ENCODE assay signal across 9 cellular contexts in genomic region chr19:48962849-48963165, GRCh38. TPM values are rescaled to one million over a fixed set of nuclear protein-coding genes. Genes with fewer than 3 reads are reported as not detected.
DNase-seq lines count a peak whose midpoint lies in the region; ATAC-seq and TF ChIP-seq lines count a peak whose summit lies in the region.
"Had no signal": no experiment of that assay in that cellular context is flagged by ENCODE, and none has a peak within 500 bp of the region (broad histone marks: within the 10 kb centered on the region; RNA-seq: fewer than 3 reads in every experiment).

No MANE protein-coding gene starts in this region.

- H3K9ac ChIP-seq in PC-3 (ENCODE audit: low read length) = no peak overlapping the region

- H3K4me2 ChIP-seq in PC-3 (ENCODE audit: low read length) = no peak overlapping the region

- H3K9me3 Mint-ChIP-seq in activated CD4-positive, alpha-beta T cell treated with anti-CD3 and anti-CD28 coated beads, Interleukin-2, amount 10 ng/mL, durations not matched to agents 7 days and 5 days = no peaks in the 10 kb centered on the region
- H3K9me3 Mint-ChIP-seq in activated naive CD4-positive, alpha-beta T cell treated with anti-CD3 and anti-CD28 coated beads, Interleukin-2, amount 50 U/mL, for 72 hours = no peaks in the 10 kb centered on the region

- H3K27me3 ChIP-seq in lung (ENCODE audit: control insufficient read depth, insufficient read depth) = no peaks in the 10 kb centered on the region
- no peaks in the 10 kb centered on the region for H3K27me3 ChIP-seq in thoracic aorta (replicated peaks; ENCODE audit: insufficient read depth)
- no peaks in the 10 kb centered on the region for H3K27me3 ChIP-seq in PC-3 (ENCODE audit: low read length)

- peaks cover 14% of the 10 kb centered on the region for H3K79me2 ChIP-seq in PC-3 (ENCODE audit: low read length)

- H3K27ac Mint-ChIP-seq in activated CD4-positive, alpha-beta T cell treated with anti-CD3 and anti-CD28 coated beads, Interleukin-2, amount 10 ng/mL, durations not matched to agents 7 days and 5 days = peak overlapping the region; percentile 97
- peak overlapping the region; percentile 94 to 96 for H3K27ac Mint-ChIP-seq in activated naive CD4-positive, alpha-beta T cell treated with anti-CD3 and anti-CD28 coated beads, Interleukin-2, amount 50 U/mL, for 72 hours

- H3K4me3 ChIP-seq in lung = no peak overlapping the region
- no peak overlapping the region for H3K4me3 ChIP-seq in thoracic aorta
- H3K4me3 ChIP-seq in PC-3 (ENCODE audit: low read length) = no peak overlapping the region

- ATAC-seq in activated naive CD4-positive, alpha-beta T cell treated with anti-CD3 and anti-CD28 coated beads, Interleukin-2, amount 50 U/mL, for 72 hours = no peak
- ATAC-seq in lung (ENCODE audit: insufficient read depth, low FRiP score) = no peak
- no peak for ATAC-seq in thoracic aorta (ENCODE audit: insufficient number of reproducible peaks, low FRiP score, low read depth)
- ATAC-seq in HG03039 (IDR thresholded peaks at IDR 0.05; ENCODE audit: unreplicated experiment) = no peak
- ATAC-seq in PC-3 = no peak

- CTCF ChIA-PET in activated CD4-positive, alpha-beta T cell treated with anti-CD3 and anti-CD28 coated beads, Interleukin-2, amount 10 ng/mL, durations not matched to agents 7 days and 5 days (lab: Charles Lee) = interaction anchor here (0.7 to 3.5 kb wide), 2 partner anchors 8 to 15 kb away, joined by 3 to 15 read pairs; no protein-coding TSS in a partner anchor
- CTCF ChIA-PET in PC-3 (lab: Charles Lee) = no interaction called here

- peaks cover 5% of the 10 kb centered on the region for H3F3A ChIP-seq in PC-3 (ENCODE audit: low read length, unreplicated experiment)

- peaks cover 45% of the 10 kb centered on the region for H3K36me3 Mint-ChIP-seq in activated CD4-positive, alpha-beta T cell treated with anti-CD3 and anti-CD28 coated beads, Interleukin-2, amount 10 ng/mL, durations not matched to agents 7 days and 5 days (ENCODE audit: low read depth)
- H3K36me3 Mint-ChIP-seq in activated naive CD4-positive, alpha-beta T cell treated with anti-CD3 and anti-CD28 coated beads, Interleukin-2, amount 50 U/mL, for 72 hours = peaks cover 22 to 28% of the 10 kb centered on the region in 2 donors

- no peak for DNase-seq in activated CD4-positive, alpha-beta T cell treated with anti-CD3 and anti-CD28 coated beads, Interleukin-2, amount 10 ng/mL, durations not matched to agents 7 days and 5 days
- no peak for DNase-seq in activated CD4-positive, alpha-beta T cell treated with anti-CD3 and anti-CD28 coated beads for 48 hours
- no peak for DNase-seq in activated naive CD4-positive, alpha-beta T cell treated with anti-CD3 and anti-CD28 coated beads, Interleukin-2, amount 50 U/mL, for 72 hours (ENCODE audit: low spot score in 2 of 2)
- DNase-seq in lung (ENCODE audit: low spot score) (no peak), thoracic aorta (ENCODE audit: low spot score) (no peak), KG1 (lab: John Stamatoyannopoulos, UW) (no peak), PC-3 (no peak)
- DNase-seq: NCI-H2107 had no signal

- WGBS in lung, 2 donors = 27 to 40% methylated on average over 7 of the region's 7 CpGs

- H3K36me3 ChIP-seq in lung (ENCODE audit: control insufficient read depth in 2 of 2, insufficient read depth in 2 of 2, low read length in 2 of 2) (peaks cover 0 to 9% of the 10 kb centered on the region in 2 donors), thoracic aorta (peaks cover 9% of the 10 kb centered on the region), PC-3 (ENCODE audit: low read depth, low read length) (peaks cover 7% of the 10 kb centered on the region; the same call in 1 of the 2 replicates)

- H2AFZ ChIP-seq in PC-3 (ENCODE audit: low read length) = no peak overlapping the region

- TF ChIP-seq CTCF in lung (IDR thresholded peaks at IDR 0.05; ENCODE audit: control extremely low read depth, extremely low read depth) (no peak), thoracic aorta (IDR thresholded peaks at IDR 0.05) (no peak), PC-3 (conservative IDR thresholded peaks at IDR 0.05; ENCODE audit: low read depth, low read length) (no peak)

- no peaks in the 10 kb centered on the region for H3K9me2 ChIP-seq in PC-3 (replicated peaks; ENCODE audit: low read length)

- H3K27ac ChIP-seq in lung (ENCODE audit: low read depth in 1 of 2, low read length in 1 of 2) = peak overlapping the region; percentile 1 to 92
- H3K27ac ChIP-seq in thoracic aorta = peak overlapping the region; percentile 95 to 98
- no peak overlapping the region for H3K27ac ChIP-seq in PC-3 (ENCODE audit: low read length)

- H3K4me1 Mint-ChIP-seq in activated CD4-positive, alpha-beta T cell treated with anti-CD3 and anti-CD28 coated beads, Interleukin-2, amount 10 ng/mL, durations not matched to agents 7 days and 5 days = peaks cover 84% of the 10 kb centered on the region

- POLR2A ChIA-PET in activated CD4-positive, alpha-beta T cell treated with anti-CD3 and anti-CD28 coated beads, Interleukin-2, amount 10 ng/mL, durations not matched to agents 7 days and 5 days (lab: Charles Lee) = no interaction called here
- POLR2A ChIA-PET in PC-3 (lab: Charles Lee; ENCODE audit: unreplicated experiment) = no interaction called here

- 0 out of 2 replicates have a peak, but pooled peaks cover 5% of the 10 kb centered on the region for H4K20me1 ChIP-seq in PC-3 (ENCODE audit: low read length)

- H3K4me3 Mint-ChIP-seq in activated CD4-positive, alpha-beta T cell treated with anti-CD3 and anti-CD28 coated beads, Interleukin-2, amount 10 ng/mL, durations not matched to agents 7 days and 5 days = peak overlapping the region; percentile 51

- H3K4me1 ChIP-seq in lung (ENCODE audit: control insufficient read depth in 2 of 2, insufficient read depth in 2 of 2, low read length in 2 of 2) (peaks cover 5 to 7% of the 10 kb centered on the region in 2 donors), thoracic aorta (ENCODE audit: control insufficient read depth in 1 of 2, low read depth in 2 of 2) (peaks cover 12 to 34% of the 10 kb centered on the region in 2 donors), PC-3 (ENCODE audit: insufficient read depth, low read length) (peaks cover 31% of the 10 kb centered on the region)

- H3K9me3 ChIP-seq in lung (ENCODE audit: control insufficient read depth in 2 of 2, insufficient read depth in 1 of 2, low read length in 1 of 2) (no peaks in the 10 kb centered on the region), thoracic aorta (no peaks in the 10 kb centered on the region), PC-3 (ENCODE audit: low read length) (no peaks in the 10 kb centered on the region)

- intact Hi-C loops in PC-3 (cut with micrococcal nuclease) = no loop called here

- BruUV-seq in PC-3 (replicated peaks; lab: Mats Ljungman, UMichigan) = no TSS peak

- no peaks in the 10 kb centered on the region for H3K27me3 Mint-ChIP-seq in activated CD4-positive, alpha-beta T cell treated with anti-CD3 and anti-CD28 coated beads, Interleukin-2, amount 10 ng/mL, durations not matched to agents 7 days and 5 days

RNA-seq across cellular contexts. Expression of gene FTL, which starts 2.3 kb away (rescaled TPM):
- 100 to 1,000 TPM; 683 to 880 TPM for total RNA-seq in activated CD4-positive, alpha-beta T cell treated with anti-CD3 and anti-CD28 coated beads, Interleukin-2, amount 10 ng/mL, durations not matched to agents 7 days and 5 days
- total RNA-seq in activated naive CD4-positive, alpha-beta T cell treated with anti-CD3 and anti-CD28 coated beads, Interleukin-2, amount 50 U/mL, for 72 hours = 1,000 to 10,000 TPM; 1,148 to 2,898 TPM
- total RNA-seq in lung = 1,000 to 10,000 TPM; 2,880 to 6,540 TPM
- over 10,000 TPM; 17,775 to 22,369 TPM for polyA plus RNA-seq in lung
- 1,000 to 10,000 TPM; 3,403 to 7,108 TPM for total RNA-seq in thoracic aorta
- total RNA-seq in PC-3 (2014; rRNA removed) = 1,109 and 1,250 TPM in 2 replicates

RNA-seq across cellular contexts. Expression of gene BAX, which starts 8.1 kb away (rescaled TPM):
- 100 to 1,000 TPM; 310 to 324 TPM for total RNA-seq in activated CD4-positive, alpha-beta T cell treated with anti-CD3 and anti-CD28 coated beads, Interleukin-2, amount 10 ng/mL, durations not matched to agents 7 days and 5 days
- 100 to 1,000 TPM; 191 to 711 TPM for total RNA-seq in activated naive CD4-positive, alpha-beta T cell treated with anti-CD3 and anti-CD28 coated beads, Interleukin-2, amount 50 U/mL, for 72 hours
- 100 to 1,000 TPM in 1 of 2 donors, 10 to 100 TPM in 1; 25.9 to 109 TPM for total RNA-seq in lung
- 100 to 1,000 TPM in 1 of 2 donors, 10 to 100 TPM in 1; 99.0 to 121 TPM for polyA plus RNA-seq in lung
- 100 to 1,000 TPM in 1 of 2 donors, 10 to 100 TPM in 1; 53.1 to 104 TPM for total RNA-seq in thoracic aorta
- total RNA-seq in PC-3 (2014; rRNA removed) = 43.0 and 44.8 TPM in 2 replicates

RNA-seq across cellular contexts. Expression of gene DHDH, which starts 29.3 kb away (rescaled TPM):
- total RNA-seq in activated CD4-positive, alpha-beta T cell treated with anti-CD3 and anti-CD28 coated beads, Interleukin-2, amount 10 ng/mL, durations not matched to agents 7 days and 5 days = 1 to 10 TPM; 3.1 to 3.2 TPM
- total RNA-seq in activated naive CD4-positive, alpha-beta T cell treated with anti-CD3 and anti-CD28 coated beads, Interleukin-2, amount 50 U/mL, for 72 hours = 1 to 10 TPM; 2.2 to 7.4 TPM
- total RNA-seq in lung (1 to 10 TPM in 1 of 2 donors, under 1 TPM in 1; 0.51 to 2.8 TPM), thoracic aorta (1 to 10 TPM in 1 of 2 donors, not detected in 1; 3.7 TPM), PC-3 (2014; rRNA removed) (1.6 and 1.8 TPM in 2 replicates)
- 1 to 10 TPM in 1 of 2 donors, under 1 TPM in 1; 1.00 to 6.0 TPM for polyA plus RNA-seq in lung

RNA-seq across cellular contexts. Expression of gene GYS1, which starts 30.3 kb away (rescaled TPM):
- 10 to 100 TPM; 55.8 to 60.8 TPM for total RNA-seq in activated CD4-positive, alpha-beta T cell treated with anti-CD3 and anti-CD28 coated beads, Interleukin-2, amount 10 ng/mL, durations not matched to agents 7 days and 5 days
- total RNA-seq in activated naive CD4-positive, alpha-beta T cell treated with anti-CD3 and anti-CD28 coated beads, Interleukin-2, amount 50 U/mL, for 72 hours = 100 to 1,000 TPM in 1 of 2 donors, 10 to 100 TPM in 1; 44.8 to 104 TPM
- 10 to 100 TPM; 34.1 to 49.7 TPM for total RNA-seq in lung
- polyA plus RNA-seq in lung = 10 to 100 TPM; 22.7 to 29.7 TPM
- total RNA-seq in thoracic aorta = 10 to 100 TPM; 30.1 to 44.4 TPM
- 38.6 and 54.0 TPM in 2 replicates for total RNA-seq in PC-3 (2014; rRNA removed)

RNA-seq across cellular contexts. Expression of gene RUVBL2, which starts 30.9 kb away (rescaled TPM):
- total RNA-seq in activated CD4-positive, alpha-beta T cell treated with anti-CD3 and anti-CD28 coated beads, Interleukin-2, amount 10 ng/mL, durations not matched to agents 7 days and 5 days = 10 to 100 TPM; 82.2 to 89.4 TPM
- 100 to 1,000 TPM; 135 to 160 TPM for total RNA-seq in activated naive CD4-positive, alpha-beta T cell treated with anti-CD3 and anti-CD28 coated beads, Interleukin-2, amount 50 U/mL, for 72 hours
- total RNA-seq in lung (100 to 1,000 TPM in 1 of 2 donors, 10 to 100 TPM in 1; 85.6 to 108 TPM), thoracic aorta (10 to 100 TPM; 51.6 to 52.3 TPM), PC-3 (2014; rRNA removed) (291 and 421 TPM in 2 replicates)
- polyA plus RNA-seq in lung = 100 to 1,000 TPM in 1 of 2 donors, 10 to 100 TPM in 1; 80.7 to 112 TPM
